In the genomic region with DNA sequence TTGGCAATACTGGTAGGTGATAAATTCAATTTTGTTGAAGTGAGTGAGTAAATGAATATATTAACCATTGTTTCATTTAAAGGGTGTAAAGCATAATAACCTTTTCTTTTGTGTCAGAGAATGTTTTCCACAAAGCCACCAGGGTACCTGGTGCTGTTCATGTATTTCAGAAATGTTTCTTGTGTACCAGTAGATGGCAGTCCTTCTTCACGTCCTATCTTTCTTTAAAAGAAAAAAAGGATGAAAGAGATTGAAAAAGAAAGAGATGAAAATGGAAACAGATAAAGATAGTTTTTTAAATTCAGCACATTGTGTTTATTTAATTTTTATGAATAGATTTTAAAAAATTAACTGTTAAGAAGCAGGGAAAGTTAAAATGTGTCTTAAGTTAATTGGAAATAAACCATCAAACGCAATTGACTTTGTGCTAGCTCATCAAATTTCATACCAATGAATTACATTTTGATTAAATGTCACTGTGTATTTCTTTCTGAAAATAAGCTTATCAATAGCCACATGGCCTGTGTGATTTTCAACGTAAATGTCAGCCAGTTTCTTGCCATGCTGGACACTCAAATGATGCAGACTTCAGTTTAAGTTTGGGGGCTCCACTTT, we compare ENCODE assay signal across 9 cellular contexts.
A peak's percentile ranks its signal among the peaks of the same experiment; 100 is the strongest.
DNase-seq lines count a peak whose midpoint lies in the region; ATAC-seq, FAIRE-seq and TF ChIP-seq lines count a peak whose summit lies in the region.
"Had no signal": no experiment of that assay in that cellular context is flagged by ENCODE, and none has a peak within 500 bp of the region (broad histone marks: within the 10 kb centered on the region; RNA-seq: fewer than 3 reads in every experiment).

No MANE protein-coding gene starts in this region.

- H3K9me3 ChIP-seq in upper lobe of left lung, result no peaks in the 10 kb centered on the region

- WGBS in upper lobe of left lung, 2 donors, result 48 to 58% methylated on average over 3 of the region's 3 CpGs

- ATAC-seq in HG03460 (IDR thresholded peaks at IDR 0.05; ENCODE audit: unreplicated experiment) (peak; percentile 70), upper lobe of left lung (ENCODE audit: low FRiP score in 2 of 2) (no peak)

- TF ChIP-seq CTCF in fibroblast of pulmonary artery (IDR thresholded peaks at IDR 0.05; ENCODE audit: low read length, missing control alignments), result peak; percentile 46
- TF ChIP-seq CTCF in upper lobe of left lung (IDR thresholded peaks at IDR 0.05), result peak in 4 of 6 experiments; percentile 14 to 35 (median 26)

- no peak for TF ChIP-seq POLR2A in upper lobe of left lung (IDR thresholded peaks at IDR 0.05)

- no peak for TF ChIP-seq EP300 in upper lobe of left lung (IDR thresholded peaks at IDR 0.05)

- DNase-seq in G401 (ENCODE audit: low spot score), result peak; percentile 1
- DNase-seq in RCC 7860 (ENCODE audit: low spot score), result peak; percentile 41
- DNase-seq in fibroblast of pulmonary artery (ENCODE audit: low read depth), result peak; percentile 17
- DNase-seq in upper lobe of left lung, result no peak
- no peak for DNase-seq in GM19240 (ENCODE audit: insufficient read length, low spot score)
- DNase-seq in ecto neural progenitor cell (ENCODE audit: low spot score), result no peak
- DNase-seq in GOT3 (lab: John Stamatoyannopoulos, UW), result no peak

- H3K4me1 ChIP-seq in upper lobe of left lung, result no peaks in the 10 kb centered on the region

- no peak overlapping the region for H3K27ac ChIP-seq in upper lobe of left lung
- H3K27ac ChIP-seq: SK-N-MC had no signal

- H3K27me3 ChIP-seq in upper lobe of left lung, result no peaks in the 10 kb centered on the region

- FAIRE-seq in RCC 7860 (lab: Jason Lieb, UNC), result peak; percentile 67

- H3K36me3 ChIP-seq in upper lobe of left lung, result no peaks in the 10 kb centered on the region

- no peak overlapping the region for H3K4me3 ChIP-seq in fibroblast of pulmonary artery (replicated peaks; ENCODE audit: low read depth, low read length)
- H3K4me3 ChIP-seq in upper lobe of left lung, result no peak overlapping the region
- H3K4me3 ChIP-seq: SK-N-MC had no signal

- in situ Hi-C loops in G401 (cut with HindIII; ENCODE audit: low sequenced_read_pairs), result no loop called here

Comparison
In these comparisons a context has a peak if more than half of its experiments do, and no peak if none do; other contexts are left out.
1. DNase-seq: peak in G401 (single experiment), RCC 7860 (single experiment) and fibroblast of pulmonary artery (single experiment); none in upper lobe of left lung (0 of 2), GM19240 (single experiment), ecto neural progenitor cell (single experiment) and GOT3 (single experiment).